1 cellular context compared by ENCODE assay signal in genomic region chr11:6253196-6253595, GRCh38.
TF ChIP-seq lines count a peak whose summit lies in the region.

No MANE protein-coding gene starts in this region.

TF ChIP-seq in GM12878, 131 proteins besides CTCF, POLR2A, EP300 and RAD21:
- TF ChIP-seq IRF3 (IDR thresholded peaks at IDR 0.05), result no peak
- TF ChIP-seq JUNB (IDR thresholded peaks at IDR 0.05), result 0 out of 2 replicates have a peak, but pooled peaks have one; percentile 18
